Comparison of ENCODE assay signal across 19 cellular contexts in genomic region chr3:155407331-155407730, GRCh38.
"Had no signal": no experiment of that assay in that cellular context is flagged by ENCODE, and none has a peak within 500 bp of the region (broad histone marks: within the 10 kb centered on the region; RNA-seq: fewer than 3 reads in every experiment).

No MANE protein-coding gene starts in this region.

- H3K36me3 Mint-ChIP-seq: naive thymus-derived CD8-positive, alpha-beta T cell; stimulated activated memory B cell treated with anti-CD40 and anti-IgM and Interleukin-4, amounts not matched to agents 10 μg/mL and 1 μg/mL and 100 μg/mL, for 72 hours had no signal

- ATAC-seq: heart left ventricle; left colon; left ventricle myocardium superior; mucosa of descending colon; naive thymus-derived CD8-positive, alpha-beta T cell; right cardiac atrium; stimulated activated memory B cell treated with anti-CD40 and anti-IgM and Interleukin-4, amounts not matched to agents 10 μg/mL and 1 μg/mL and 100 μg/mL, for 72 hours had no signal

- H3K4me3 ChIP-seq: dorsolateral prefrontal cortex, esophagus muscularis mucosa, heart left ventricle, mucosa of descending colon, ovary, tibial artery, upper lobe of left lung had no signal

- H3K9me3 ChIP-seq: esophagus muscularis mucosa, heart left ventricle, mucosa of descending colon, ovary, tibial artery, upper lobe of left lung had no signal

- H3K4me1 Mint-ChIP-seq: central memory CD8-positive, alpha-beta T cell; naive thymus-derived CD8-positive, alpha-beta T cell; neural crest cell; stimulated activated memory B cell treated with anti-CD40 and anti-IgM and Interleukin-4, amounts not matched to agents 10 μg/mL and 1 μg/mL and 100 μg/mL, for 72 hours had no signal

- H3K27me3 Mint-ChIP-seq: central memory CD8-positive, alpha-beta T cell; naive thymus-derived CD8-positive, alpha-beta T cell; stimulated activated memory B cell treated with anti-CD40 and anti-IgM and Interleukin-4, amounts not matched to agents 10 μg/mL and 1 μg/mL and 100 μg/mL, for 72 hours; stimulated activated naive CD8-positive, alpha-beta T cell treated with anti-CD3 and anti-CD28 coated beads, Interleukin-15, Interleukin-2, amounts not matched to agents 100 ng/mL and 50 ng/mL, for 24 hours had no signal

- DNase-seq: cortex of kidney; dorsolateral prefrontal cortex; effector CD8-positive, alpha-beta T cell; heart left ventricle; hippocampal formation; left colon; left ventricle myocardium superior; mucosa of descending colon; naive thymus-derived CD8-positive, alpha-beta T cell; ovary; right cardiac atrium; stimulated activated CD4-positive, alpha-beta T cell treated with anti-CD3 and anti-CD28 coated beads, Interleukin-4, amount 100 ng/mL, for 1 hour; tibial artery; upper lobe of left lung had no signal

- H3K27ac ChIP-seq: dorsolateral prefrontal cortex, esophagus muscularis mucosa, heart left ventricle, ovary, tibial artery, upper lobe of left lung had no signal

- H3K27me3 ChIP-seq: dorsolateral prefrontal cortex, esophagus muscularis mucosa, heart left ventricle, ovary, tibial artery, upper lobe of left lung had no signal

- H3K4me3 Mint-ChIP-seq: central memory CD8-positive, alpha-beta T cell; naive thymus-derived CD8-positive, alpha-beta T cell; neural crest cell; stimulated activated memory B cell treated with anti-CD40 and anti-IgM and Interleukin-4, amounts not matched to agents 10 μg/mL and 1 μg/mL and 100 μg/mL, for 72 hours; stimulated activated naive CD8-positive, alpha-beta T cell treated with anti-CD3 and anti-CD28 coated beads, Interleukin-15, Interleukin-2, amounts not matched to agents 100 ng/mL and 50 ng/mL, for 24 hours had no signal

- H3K27ac Mint-ChIP-seq: naive thymus-derived CD8-positive, alpha-beta T cell; stimulated activated memory B cell treated with anti-CD40 and anti-IgM and Interleukin-4, amounts not matched to agents 10 μg/mL and 1 μg/mL and 100 μg/mL, for 72 hours; stimulated activated naive CD8-positive, alpha-beta T cell treated with anti-CD3 and anti-CD28 coated beads, Interleukin-15, Interleukin-2, amounts not matched to agents 100 ng/mL and 50 ng/mL, for 24 hours had no signal

- H3K9me3 Mint-ChIP-seq: central memory CD8-positive, alpha-beta T cell; naive thymus-derived CD8-positive, alpha-beta T cell; stimulated activated memory B cell treated with anti-CD40 and anti-IgM and Interleukin-4, amounts not matched to agents 10 μg/mL and 1 μg/mL and 100 μg/mL, for 72 hours; stimulated activated naive CD8-positive, alpha-beta T cell treated with anti-CD3 and anti-CD28 coated beads, Interleukin-15, Interleukin-2, amounts not matched to agents 100 ng/mL and 50 ng/mL, for 24 hours had no signal

- H3K36me3 ChIP-seq: esophagus muscularis mucosa, heart left ventricle, ovary, tibial artery, upper lobe of left lung had no signal

- H3K4me1 ChIP-seq: esophagus muscularis mucosa, tibial artery, upper lobe of left lung had no signal
